21 cellular contexts compared by ENCODE assay signal in genomic region chr15:88513195-88513594, GRCh38. TPM values are rescaled to one million over a fixed set of nuclear protein-coding genes. Genes with fewer than 3 reads are reported as not detected.
DNase-seq lines count a peak whose midpoint lies in the region; ATAC-seq and TF ChIP-seq lines count a peak whose summit lies in the region.
"Had no signal": no experiment of that assay in that cellular context is flagged by ENCODE, and none has a peak within 500 bp of the region (broad histone marks: within the 10 kb centered on the region; RNA-seq: fewer than 3 reads in every experiment).

No MANE protein-coding gene starts in this region.

- no peak for TF ChIP-seq RAD21 in SK-N-SH (IDR thresholded peaks at IDR 0.05; ENCODE audit: low read length)

- no peaks in the 10 kb centered on the region for H3K27me3 ChIP-seq in SK-N-SH (ENCODE audit: insufficient read depth)
- H3K27me3 ChIP-seq: transverse colon had no signal

- WGBS in SK-N-SH (ENCODE audit: low lambda C conversion rate), result 81% methylated on average over 5 of the region's 5 CpGs

- H3K36me3 Mint-ChIP-seq in glutamatergic neuron (ENCODE audit: unreplicated experiment), result peaks cover 21% of the 10 kb centered on the region
- peaks cover 5% of the 10 kb centered on the region for H3K36me3 Mint-ChIP-seq in activated T-helper 2 cell treated with anti-CD3 and anti-CD28 coated beads, Interferon-gamma antibody, Interleukin-2, Interleukin-4, amounts not matched to agents 10 μg/mL and 5 μg/mL and 100 μg/mL, durations not matched to agents 14 hours and 24 hours and 36 hours (ENCODE audit: low read depth)

- TF ChIP-seq EP300 in SK-N-SH (IDR thresholded peaks at IDR 0.05; ENCODE audit: borderline replicate concordance in 1 of 2, low read depth in 1 of 2, low read length in 1 of 2), result no peak

- H4K20me1 ChIP-seq in SK-N-SH (ENCODE audit: insufficient read depth), result no peaks in the 10 kb centered on the region

- H3K9me2 ChIP-seq in SK-N-SH, result no peaks in the 10 kb centered on the region

- H2AFZ ChIP-seq in SK-N-SH (ENCODE audit: low read depth), result no peak overlapping the region
- H2AFZ ChIP-seq: PC-9 had no signal

- H3K36me3 ChIP-seq in SK-N-SH (replicated peaks in 1 of 2; ENCODE audit: control insufficient read depth in 1 of 2, insufficient read depth in 2 of 2, low read length in 1 of 2), result peaks cover 6 to 45% of the 10 kb centered on the region in 2 experiments
- H3K36me3 ChIP-seq: transverse colon had no signal

- H3K9me3 ChIP-seq in SK-N-SH, result no peaks in the 10 kb centered on the region
- H3K9me3 ChIP-seq: prostate gland, transverse colon had no signal

- DNase-seq in SK-N-SH, result no peak
- peak; percentile 62 for DNase-seq in RWPE1 (ENCODE audit: low spot score)
- peak; percentile 25 for DNase-seq in fibroblast of peridontal ligament (ENCODE audit: extremely low read depth)
- DNase-seq in glutamatergic neuron, result no peak
- no peak for DNase-seq in activated T-helper 2 cell treated with anti-CD3 and anti-CD28 coated beads, Interferon-gamma antibody, Interleukin-2, Interleukin-4, amounts not matched to agents 10 μg/mL and 5 μg/mL and 100 μg/mL, durations not matched to agents 14 hours and 24 hours and 36 hours (ENCODE audit: low spot score)
- no peak for DNase-seq in activated T-cell treated with anti-CD3 and anti-CD28 coated beads, Interleukin-2, amount 50 U/mL, for 48 hours
- DNase-seq: 8988T; activated CD4-positive, alpha-beta T cell treated with anti-CD3 and anti-CD28 coated beads, Interleukin-2, amount 50 U/mL, for 1 hour; activated naive CD8-positive, alpha-beta T cell treated with anti-CD3 and anti-CD28 coated beads, Interleukin-2, amount 50 U/mL, for 24 hours; activated T-cell treated with anti-CD3 and anti-CD28 coated beads, Interleukin-2, amount 50 U/mL, for 4 hours; endodermal cell; NCI-H2081 treated with DMSO at 0.1 percent for 48 hours; NCI-H526 treated with DMSO at 0.1 percent for 48 hours; PC-9; transverse colon had no signal

- H3K9ac ChIP-seq in SK-N-SH, result no peak overlapping the region

- H3K27ac Mint-ChIP-seq in glutamatergic neuron (ENCODE audit: unreplicated experiment), result no peak overlapping the region
- no peak overlapping the region for H3K27ac Mint-ChIP-seq in activated T-helper 2 cell treated with anti-CD3 and anti-CD28 coated beads, Interferon-gamma antibody, Interleukin-2, Interleukin-4, amounts not matched to agents 10 μg/mL and 5 μg/mL and 100 μg/mL, durations not matched to agents 14 hours and 24 hours and 36 hours
- H3K27ac Mint-ChIP-seq: activated naive CD8-positive, alpha-beta T cell treated with anti-CD3 and anti-CD28 coated beads, Interleukin-2, amount 50 U/mL, for 24 hours; endodermal cell; nephron; stimulated activated memory B cell treated with anti-CD40 and anti-IgM and Interleukin-4, amounts not matched to agents 10 μg/mL and 1 μg/mL and 100 μg/mL, for 72 hours had no signal

- no peak overlapping the region for H3K4me3 ChIP-seq in SK-N-SH (ENCODE audit: low read depth in 2 of 2, low read length in 1 of 2)
- H3K4me3 ChIP-seq: PC-9, prostate gland, transverse colon had no signal

- no peak overlapping the region for H3K27ac ChIP-seq in SK-N-SH (ENCODE audit: low read depth in 2 of 2, low read length in 1 of 2)
- H3K27ac ChIP-seq in RWPE1, result no peak overlapping the region
- H3K27ac ChIP-seq: PC-9, prostate gland, transverse colon had no signal

- H3K4me1 ChIP-seq in SK-N-SH (ENCODE audit: control insufficient read depth in 1 of 2, insufficient read depth in 2 of 2, low read depth in 1 of 2, low read length in 1 of 2), result no peaks in the 10 kb centered on the region
- H3K4me1 ChIP-seq: prostate gland had no signal

- POLR2A ChIA-PET in SK-N-SH (lab: Yijun Ruan, JAX), result no interaction called here
- POLR2A ChIA-PET in RWPE1 (lab: Yijun Ruan, JAX; ENCODE audit: low non-redundant PET), result interaction anchor here (0.7 kb wide), 1 partner anchor 750 kb away, joined by 5 read pairs; no protein-coding TSS in a partner anchor

- no peak overlapping the region for H3K4me2 ChIP-seq in SK-N-SH
- H3K4me2 ChIP-seq: PC-9 had no signal

- CTCF ChIA-PET in SK-N-SH (lab: Yijun Ruan, JAX), result no interaction called here
- CTCF ChIA-PET in RWPE1 (lab: Yijun Ruan, JAX), result no interaction called here

- peaks cover 5% of the 10 kb centered on the region for H3K27me3 Mint-ChIP-seq in glutamatergic neuron (ENCODE audit: unreplicated experiment)
- H3K27me3 Mint-ChIP-seq in activated T-helper 2 cell treated with anti-CD3 and anti-CD28 coated beads, Interferon-gamma antibody, Interleukin-2, Interleukin-4, amounts not matched to agents 10 μg/mL and 5 μg/mL and 100 μg/mL, durations not matched to agents 14 hours and 24 hours and 36 hours (ENCODE audit: low read depth), result no peaks in the 10 kb centered on the region
- H3K27me3 Mint-ChIP-seq: activated naive CD8-positive, alpha-beta T cell treated with anti-CD3 and anti-CD28 coated beads, Interleukin-2, amount 50 U/mL, for 24 hours; stimulated activated memory B cell treated with anti-CD40 and anti-IgM and Interleukin-4, amounts not matched to agents 10 μg/mL and 1 μg/mL and 100 μg/mL, for 72 hours had no signal

- H3K9me3 Mint-ChIP-seq in glutamatergic neuron (ENCODE audit: unreplicated experiment), result peaks cover 2% of the 10 kb centered on the region
- no peaks in the 10 kb centered on the region for H3K9me3 Mint-ChIP-seq in activated T-helper 2 cell treated with anti-CD3 and anti-CD28 coated beads, Interferon-gamma antibody, Interleukin-2, Interleukin-4, amounts not matched to agents 10 μg/mL and 5 μg/mL and 100 μg/mL, durations not matched to agents 14 hours and 24 hours and 36 hours
- H3K9me3 Mint-ChIP-seq: activated naive CD8-positive, alpha-beta T cell treated with anti-CD3 and anti-CD28 coated beads, Interleukin-2, amount 50 U/mL, for 24 hours; activated T-cell treated with anti-CD3 and anti-CD28 coated beads, Interleukin-2, amount 50 U/mL, for 4 hours; nephron; stimulated activated memory B cell treated with anti-CD40 and anti-IgM and Interleukin-4, amounts not matched to agents 10 μg/mL and 1 μg/mL and 100 μg/mL, for 72 hours had no signal

- no peak overlapping the region for H3K4me3 Mint-ChIP-seq in glutamatergic neuron (ENCODE audit: unreplicated experiment)
- H3K4me3 Mint-ChIP-seq in activated T-helper 2 cell treated with anti-CD3 and anti-CD28 coated beads, Interferon-gamma antibody, Interleukin-2, Interleukin-4, amounts not matched to agents 10 μg/mL and 5 μg/mL and 100 μg/mL, durations not matched to agents 14 hours and 24 hours and 36 hours (ENCODE audit: low read depth), result no peak overlapping the region
- H3K4me3 Mint-ChIP-seq: activated naive CD8-positive, alpha-beta T cell treated with anti-CD3 and anti-CD28 coated beads, Interleukin-2, amount 50 U/mL, for 24 hours; activated T-cell treated with anti-CD3 and anti-CD28 coated beads, Interleukin-2, amount 50 U/mL, for 4 hours; endodermal cell; nephron; stimulated activated memory B cell treated with anti-CD40 and anti-IgM and Interleukin-4, amounts not matched to agents 10 μg/mL and 1 μg/mL and 100 μg/mL, for 72 hours had no signal

- no peak for TF ChIP-seq CTCF in SK-N-SH (IDR thresholded peaks at IDR 0.05)
- no peak for TF ChIP-seq CTCF in RWPE1 (conservative IDR thresholded peaks at IDR 0.05; ENCODE audit: low read depth)
- no peak for TF ChIP-seq CTCF in glutamatergic neuron (IDR thresholded peaks at IDR 0.05; ENCODE audit: partially characterized antibody, unreplicated experiment)

- no peaks in the 10 kb centered on the region for H3F3A ChIP-seq in SK-N-SH (replicated peaks; ENCODE audit: insufficient read depth)

- intact Hi-C loops in activated T-helper 2 cell treated with anti-CD3 and anti-CD28 coated beads, Interferon-gamma antibody, Interleukin-2, Interleukin-4, amounts not matched to agents 10 μg/mL and 5 μg/mL and 100 μg/mL, durations not matched to agents 14 hours and 24 hours and 36 hours (cut with micrococcal nuclease), result no loop called here

- ATAC-seq in SK-N-SH treated with all-trans-retinoic acid at 6 μM for 48 hours (peak; percentile 55; the same call in 2 of the 3 replicates), HG03565 (IDR thresholded peaks at IDR 0.05; ENCODE audit: unreplicated experiment) (no peak)
- ATAC-seq: activated naive CD8-positive, alpha-beta T cell treated with anti-CD3 and anti-CD28 coated beads, Interleukin-2, amount 50 U/mL, for 24 hours; activated T-cell treated with anti-CD3 and anti-CD28 coated beads, Interleukin-2, amount 50 U/mL, for 4 hours; HepG2; stimulated activated memory B cell treated with anti-CD40 and anti-IgM and Interleukin-4, amounts not matched to agents 10 μg/mL and 1 μg/mL and 100 μg/mL, for 72 hours had no signal

- H3K4me1 Mint-ChIP-seq in glutamatergic neuron (ENCODE audit: low read depth, unreplicated experiment), result peaks cover 13% of the 10 kb centered on the region
- H3K4me1 Mint-ChIP-seq in activated T-helper 2 cell treated with anti-CD3 and anti-CD28 coated beads, Interferon-gamma antibody, Interleukin-2, Interleukin-4, amounts not matched to agents 10 μg/mL and 5 μg/mL and 100 μg/mL, durations not matched to agents 14 hours and 24 hours and 36 hours (ENCODE audit: low read depth), result peaks cover 8% of the 10 kb centered on the region

- no peaks in the 10 kb centered on the region for H3K79me2 ChIP-seq in SK-N-SH (ENCODE audit: insufficient read depth)

TF ChIP-seq in SK-N-SH treated with all-trans-retinoic acid at 6 μM for 48 hours, 23 proteins besides CTCF, POLR2A, EP300 and RAD21 (continues in another document):
- no peak for TF ChIP-seq ZNF8 (CRISPR knock-in tag; IDR thresholded peaks at IDR 0.05)

RNA-seq across cellular contexts. Expression of gene DET1, which starts 33.3 kb away (rescaled TPM):
- 4.5 and 7.2 TPM in 2 replicates for polyA plus RNA-seq in SK-N-SH (2012; rRNA removed)
- polyA plus RNA-seq in SK-N-SH (2012; cell fraction: cytosol; rRNA removed), result 3.8 and 5.2 TPM in 2 replicates
- polyA plus RNA-seq in SK-N-SH (2012; cell fraction: nucleus; rRNA removed), result 6.2 and 12.4 TPM in 2 replicates
- 8.8 TPM for total RNA-seq in glutamatergic neuron (ENCODE audit: unreplicated experiment)
- total RNA-seq in activated T-helper 2 cell treated with anti-CD3 and anti-CD28 coated beads, Interferon-gamma antibody, Interleukin-2, Interleukin-4, amounts not matched to agents 10 μg/mL and 5 μg/mL and 100 μg/mL, durations not matched to agents 14 hours and 24 hours and 36 hours, result 1.5 and 2.6 TPM in 2 replicates

RNA-seq across cellular contexts. Expression of gene MRPS11, which starts 45.7 kb away (rescaled TPM):
- polyA plus RNA-seq in SK-N-SH (2012; rRNA removed), result 70.0 and 101 TPM in 2 replicates
- polyA plus RNA-seq in SK-N-SH (2012; cell fraction: cytosol; rRNA removed), result 66.9 TPM in 2 replicates
- polyA plus RNA-seq in SK-N-SH (2012; cell fraction: nucleus; rRNA removed), result 50.3 and 60.9 TPM in 2 replicates
- 58.9 TPM for total RNA-seq in glutamatergic neuron (ENCODE audit: unreplicated experiment)
- total RNA-seq in activated T-helper 2 cell treated with anti-CD3 and anti-CD28 coated beads, Interferon-gamma antibody, Interleukin-2, Interleukin-4, amounts not matched to agents 10 μg/mL and 5 μg/mL and 100 μg/mL, durations not matched to agents 14 hours and 24 hours and 36 hours, result 69.5 and 71.0 TPM in 2 replicates

RNA-seq across cellular contexts. Expression of gene MRPL46, which starts 46.0 kb away (rescaled TPM):
- 33.8 and 36.6 TPM in 2 replicates for polyA plus RNA-seq in SK-N-SH (2012; rRNA removed)
- polyA plus RNA-seq in SK-N-SH (2012; cell fraction: cytosol; rRNA removed), result 37.6 and 40.1 TPM in 2 replicates
- 22.0 and 22.1 TPM in 2 replicates for polyA plus RNA-seq in SK-N-SH (2012; cell fraction: nucleus; rRNA removed)
- 19.3 TPM for total RNA-seq in glutamatergic neuron (ENCODE audit: unreplicated experiment)
- total RNA-seq in activated T-helper 2 cell treated with anti-CD3 and anti-CD28 coated beads, Interferon-gamma antibody, Interleukin-2, Interleukin-4, amounts not matched to agents 10 μg/mL and 5 μg/mL and 100 μg/mL, durations not matched to agents 14 hours and 24 hours and 36 hours, result 39.8 and 42.4 TPM in 2 replicates

Comparison
In these comparisons a context has a peak if more than half of its experiments do, and no peak if none do; other contexts are left out.
1. DNase-seq: peak in RWPE1 (single experiment) and fibroblast of peridontal ligament (single experiment); none in SK-N-SH (single experiment), glutamatergic neuron (single experiment), activated T-helper 2 cell treated with anti-CD3 and anti-CD28 coated beads, Interferon-gamma antibody, Interleukin-2, Interleukin-4, amounts not matched to agents 10 μg/mL and 5 μg/mL and 100 μg/mL, durations not matched to agents 14 hours and 24 hours and 36 hours (single experiment) and activated T-cell treated with anti-CD3 and anti-CD28 coated beads, Interleukin-2, amount 50 U/mL, for 48 hours (0 of 2).